In genomic region chr10:102814873-102815661, GRCh38 we compare ENCODE assay signal across 11 cellular contexts. TPM values are rescaled to one million over a fixed set of nuclear protein-coding genes. Genes with fewer than 3 reads are reported as not detected.
DNase-seq lines count a peak whose midpoint lies in the region; ATAC-seq and TF ChIP-seq lines count a peak whose summit lies in the region.
"Had no signal": no experiment of that assay in that cellular context is flagged by ENCODE, and none has a peak within 500 bp of the region (broad histone marks: within the 10 kb centered on the region; RNA-seq: fewer than 3 reads in every experiment).

No MANE protein-coding gene starts in this region.

- no peak overlapping the region for H2AFZ ChIP-seq in fibroblast of lung (ENCODE audit: low read length)

- ATAC-seq in stimulated activated naive CD8-positive, alpha-beta T cell treated with anti-CD3 and anti-CD28 coated beads, Interleukin-15, amount 100 ng/mL, for 72 hours = no peak
- ATAC-seq in stimulated activated naive CD8-positive, alpha-beta T cell treated with anti-CD3 and anti-CD28 coated beads, Interleukin-15, Interleukin-2, amounts not matched to agents 100 U/mL and 50 U/mL, for 24 hours = no peak
- ATAC-seq in HG03378 (IDR thresholded peaks at IDR 0.05; ENCODE audit: unreplicated experiment) (no peak), HG03520 (IDR thresholded peaks at IDR 0.05; ENCODE audit: unreplicated experiment) (no peak)

- no peaks in the 10 kb centered on the region for H3K9me3 ChIP-seq in fibroblast of lung (ENCODE audit: control insufficient read depth, insufficient read depth, low read depth, low read length)

- no peak overlapping the region for H3K4me3 ChIP-seq in fibroblast of lung (replicated peaks in 1 of 4; ENCODE audit: control extremely low read depth in 1 of 4, insufficient read depth in 1 of 4, low read depth in 3 of 4, low read length in 4 of 4)

- H3K27me3 ChIP-seq in fibroblast of lung (ENCODE audit: control insufficient read depth, insufficient read depth, low read length) = no peaks in the 10 kb centered on the region

- H3K4me1 Mint-ChIP-seq in stimulated activated naive CD8-positive, alpha-beta T cell treated with anti-CD3 and anti-CD28 coated beads, Interleukin-15, amount 100 ng/mL, for 72 hours = peaks cover 15% of the 10 kb centered on the region
- H3K4me1 Mint-ChIP-seq in nephron = peaks cover 45% of the 10 kb centered on the region

- H3K27me3 Mint-ChIP-seq in stimulated activated naive CD8-positive, alpha-beta T cell treated with anti-CD3 and anti-CD28 coated beads, Interleukin-15, amount 100 ng/mL, for 72 hours = no peaks in the 10 kb centered on the region
- H3K27me3 Mint-ChIP-seq in nephron (ENCODE audit: low read depth) = no peaks in the 10 kb centered on the region
- H3K27me3 Mint-ChIP-seq: activated CD4-positive, alpha-beta memory T cell treated with anti-CD3 and anti-CD28 coated beads, Interleukin-2, amount 10 ng/mL, durations not matched to agents 7 days and 5 days had no signal

- no peaks in the 10 kb centered on the region for H3K9me3 Mint-ChIP-seq in stimulated activated naive CD8-positive, alpha-beta T cell treated with anti-CD3 and anti-CD28 coated beads, Interleukin-15, amount 100 ng/mL, for 72 hours
- H3K9me3 Mint-ChIP-seq in nephron = no peaks in the 10 kb centered on the region
- H3K9me3 Mint-ChIP-seq: activated CD4-positive, alpha-beta memory T cell treated with anti-CD3 and anti-CD28 coated beads, Interleukin-2, amount 10 ng/mL, durations not matched to agents 7 days and 5 days had no signal

- no peaks in the 10 kb centered on the region for H3K79me2 ChIP-seq in fibroblast of lung (ENCODE audit: control insufficient read depth, insufficient read depth, low read length)

- no peak overlapping the region for H3K4me3 Mint-ChIP-seq in stimulated activated naive CD8-positive, alpha-beta T cell treated with anti-CD3 and anti-CD28 coated beads, Interleukin-15, amount 100 ng/mL, for 72 hours
- no peak overlapping the region for H3K4me3 Mint-ChIP-seq in nephron
- H3K4me3 Mint-ChIP-seq: activated CD4-positive, alpha-beta memory T cell treated with anti-CD3 and anti-CD28 coated beads, Interleukin-2, amount 10 ng/mL, durations not matched to agents 7 days and 5 days had no signal

- H3K36me3 Mint-ChIP-seq in nephron (ENCODE audit: low read depth) = peaks cover 50% of the 10 kb centered on the region

- H3K9ac ChIP-seq in fibroblast of lung (ENCODE audit: insufficient read depth, low read length) = peak overlapping the region; percentile 56

- DNase-seq in stimulated activated naive CD8-positive, alpha-beta T cell treated with anti-CD3 and anti-CD28 coated beads, Interleukin-15, amount 100 ng/mL, for 72 hours = no peak
- no peak for DNase-seq in stimulated activated naive CD8-positive, alpha-beta T cell treated with anti-CD3 and anti-CD28 coated beads, Interleukin-15, Interleukin-2, amounts not matched to agents 100 U/mL and 50 U/mL, for 24 hours
- DNase-seq in fibroblast of lung (ENCODE audit: low read depth in 2 of 2) = peak; percentile 50 to 72
- no peak for DNase-seq in activated gamma-delta T cell treated with Interleukin-2 at 50 U/mL for 16 hours
- no peak for DNase-seq in activated naive CD4-positive, alpha-beta T cell (lab: John Stamatoyannopoulos, UW)
- DNase-seq: activated CD4-positive, alpha-beta memory T cell treated with anti-CD3 and anti-CD28 coated beads, Interleukin-2, amount 10 ng/mL, durations not matched to agents 7 days and 5 days; NCI-H187 had no signal

- peaks cover 11% of the 10 kb centered on the region for H3K36me3 ChIP-seq in fibroblast of lung (ENCODE audit: control insufficient read depth, insufficient read depth, low read length)

- H3K4me2 ChIP-seq in fibroblast of lung (ENCODE audit: extremely low read depth, insufficient read depth, low read length) = no peak overlapping the region

- H3K27ac Mint-ChIP-seq in stimulated activated naive CD8-positive, alpha-beta T cell treated with anti-CD3 and anti-CD28 coated beads, Interleukin-15, amount 100 ng/mL, for 72 hours = peak overlapping the region; percentile 48 to 75
- H3K27ac Mint-ChIP-seq in nephron = peak overlapping the region; percentile 77 to 84 (median 79)
- H3K27ac Mint-ChIP-seq: activated CD4-positive, alpha-beta memory T cell treated with anti-CD3 and anti-CD28 coated beads, Interleukin-2, amount 10 ng/mL, durations not matched to agents 7 days and 5 days had no signal

- TF ChIP-seq CTCF in fibroblast of lung (conservative IDR thresholded peaks at IDR 0.05 in 1 of 2, IDR thresholded peaks at IDR 0.05 in 1 of 2; ENCODE audit: low read depth in 1 of 2, low read length in 2 of 2) = no peak
- TF ChIP-seq CTCF in nephron (IDR thresholded peaks at IDR 0.05; ENCODE audit: unreplicated experiment in 3 of 3) = peak in 1 of 3 experiments; percentile 7

- H4K20me1 ChIP-seq in fibroblast of lung (ENCODE audit: control insufficient read depth, extremely low read depth, insufficient read depth, low read length) = no peaks in the 10 kb centered on the region

- H3K27ac ChIP-seq in fibroblast of lung (ENCODE audit: insufficient read depth, low read length) = peak overlapping the region; percentile 94

- H3K4me1 ChIP-seq in fibroblast of lung (ENCODE audit: control insufficient read depth, extremely low read depth, insufficient read depth, low read length) = peaks cover 22% of the 10 kb centered on the region

RNA-seq across cellular contexts. Expression of gene CYP17A1, which starts 22.1 kb away (rescaled TPM):
- not detected in 2 replicates for total RNA-seq in fibroblast of lung
- not detected in 2 replicates for polyA plus RNA-seq in fibroblast of lung
- polyA plus RNA-seq in fibroblast of lung (2012) = not detected in 2 replicates
- polyA minus RNA-seq in fibroblast of lung (ENCODE audit: low replicate concordance) = not detected in 2 replicates
- total RNA-seq: activated CD4-positive, alpha-beta memory T cell treated with anti-CD3 and anti-CD28 coated beads, Interleukin-2, amount 10 ng/mL, durations not matched to agents 7 days and 5 days had no signal
- polyA plus RNA-seq: BJ had no signal

RNA-seq across cellular contexts. Expression of gene BORCS7, which starts 39.0 kb away (rescaled TPM):
- 15.5 and 17.2 TPM in 2 replicates for total RNA-seq in fibroblast of lung
- polyA plus RNA-seq in fibroblast of lung = 26.9 and 48.8 TPM in 2 replicates
- 10.8 and 20.5 TPM in 2 replicates for polyA plus RNA-seq in fibroblast of lung (2012)
- polyA minus RNA-seq in fibroblast of lung (ENCODE audit: low replicate concordance) = 0.89 TPM in 1 of 2 replicates, not detected in the other

RNA-seq across cellular contexts. Expression of gene AS3MT, which starts 54.2 kb away (rescaled TPM):
- total RNA-seq in fibroblast of lung = 8.1 and 10.5 TPM in 2 replicates
- polyA plus RNA-seq in fibroblast of lung = 6.1 and 11.4 TPM in 2 replicates
- polyA plus RNA-seq in fibroblast of lung (2012) = 4.0 and 7.3 TPM in 2 replicates
- polyA minus RNA-seq in fibroblast of lung (ENCODE audit: low replicate concordance) = 0.56 and 2.4 TPM in 2 replicates

Comparison
In these comparisons a context has a peak if more than half of its experiments do, and no peak if none do; other contexts are left out.
1. DNase-seq: peak in fibroblast of lung (2 of 2); none in stimulated activated naive CD8-positive, alpha-beta T cell treated with anti-CD3 and anti-CD28 coated beads, Interleukin-15, amount 100 ng/mL, for 72 hours (0 of 2), stimulated activated naive CD8-positive, alpha-beta T cell treated with anti-CD3 and anti-CD28 coated beads, Interleukin-15, Interleukin-2, amounts not matched to agents 100 U/mL and 50 U/mL, for 24 hours (single experiment), activated gamma-delta T cell treated with Interleukin-2 at 50 U/mL for 16 hours (single experiment) and activated naive CD4-positive, alpha-beta T cell (0 of 4).